1 cellular context compared by ENCODE assay signal in the genomic region with DNA sequence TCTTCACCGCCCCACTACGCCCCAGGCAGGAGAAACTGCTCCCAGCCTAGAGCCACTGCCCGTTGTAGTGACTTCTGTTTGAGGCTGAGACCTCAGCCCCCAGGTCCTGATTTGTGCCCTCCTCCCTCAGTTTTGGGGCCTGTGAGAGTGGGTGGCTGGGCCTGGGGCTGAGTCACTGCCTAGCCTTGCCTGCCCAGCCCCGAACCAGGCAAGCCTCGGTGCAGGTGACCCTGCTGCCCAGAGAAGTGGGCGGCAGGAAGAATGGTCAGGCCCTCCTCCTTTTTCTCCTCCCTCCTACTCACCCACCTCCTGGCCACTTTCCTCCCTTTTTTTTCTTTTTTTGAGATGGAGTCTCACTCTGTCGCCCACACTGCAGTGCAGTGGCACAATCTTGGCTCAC.
TF ChIP-seq lines count a peak whose summit lies in the region.

No MANE protein-coding gene starts in this region.

TF ChIP-seq in GM23338, 12 proteins besides CTCF, POLR2A, EP300 and RAD21 (continued from another document):
- TF ChIP-seq, protein P1, sequence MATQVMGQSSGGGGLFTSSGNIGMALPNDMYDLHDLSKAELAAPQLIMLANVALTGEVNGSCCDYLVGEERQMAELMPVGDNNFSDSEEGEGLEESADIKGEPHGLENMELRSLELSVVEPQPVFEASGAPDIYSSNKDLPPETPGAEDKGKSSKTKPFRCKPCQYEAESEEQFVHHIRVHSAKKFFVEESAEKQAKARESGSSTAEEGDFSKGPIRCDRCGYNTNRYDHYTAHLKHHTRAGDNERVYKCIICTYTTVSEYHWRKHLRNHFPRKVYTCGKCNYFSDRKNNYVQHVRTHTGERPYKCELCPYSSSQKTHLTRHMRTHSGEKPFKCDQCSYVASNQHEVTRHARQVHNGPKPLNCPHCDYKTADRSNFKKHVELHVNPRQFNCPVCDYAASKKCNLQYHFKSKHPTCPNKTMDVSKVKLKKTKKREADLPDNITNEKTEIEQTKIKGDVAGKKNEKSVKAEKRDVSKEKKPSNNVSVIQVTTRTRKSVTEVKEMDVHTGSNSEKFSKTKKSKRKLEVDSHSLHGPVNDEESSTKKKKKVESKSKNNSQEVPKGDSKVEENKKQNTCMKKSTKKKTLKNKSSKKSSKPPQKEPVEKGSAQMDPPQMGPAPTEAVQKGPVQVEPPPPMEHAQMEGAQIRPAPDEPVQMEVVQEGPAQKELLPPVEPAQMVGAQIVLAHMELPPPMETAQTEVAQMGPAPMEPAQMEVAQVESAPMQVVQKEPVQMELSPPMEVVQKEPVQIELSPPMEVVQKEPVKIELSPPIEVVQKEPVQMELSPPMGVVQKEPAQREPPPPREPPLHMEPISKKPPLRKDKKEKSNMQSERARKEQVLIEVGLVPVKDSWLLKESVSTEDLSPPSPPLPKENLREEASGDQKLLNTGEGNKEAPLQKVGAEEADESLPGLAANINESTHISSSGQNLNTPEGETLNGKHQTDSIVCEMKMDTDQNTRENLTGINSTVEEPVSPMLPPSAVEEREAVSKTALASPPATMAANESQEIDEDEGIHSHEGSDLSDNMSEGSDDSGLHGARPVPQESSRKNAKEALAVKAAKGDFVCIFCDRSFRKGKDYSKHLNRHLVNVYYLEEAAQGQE (IDR thresholded peaks at IDR 0.05; ENCODE audit: unreplicated experiment), result no peak
- TF ChIP-seq ZNF331 (CRISPR knock-in tag; IDR thresholded peaks at IDR 0.05; ENCODE audit: low read depth), result no peak
- no peak for TF ChIP-seq JUNB (IDR thresholded peaks at IDR 0.05; ENCODE audit: unreplicated experiment)
- TF ChIP-seq EZH2phosphoT487 (IDR thresholded peaks at IDR 0.05; ENCODE audit: unreplicated experiment), result no peak
- TF ChIP-seq, protein P2, sequence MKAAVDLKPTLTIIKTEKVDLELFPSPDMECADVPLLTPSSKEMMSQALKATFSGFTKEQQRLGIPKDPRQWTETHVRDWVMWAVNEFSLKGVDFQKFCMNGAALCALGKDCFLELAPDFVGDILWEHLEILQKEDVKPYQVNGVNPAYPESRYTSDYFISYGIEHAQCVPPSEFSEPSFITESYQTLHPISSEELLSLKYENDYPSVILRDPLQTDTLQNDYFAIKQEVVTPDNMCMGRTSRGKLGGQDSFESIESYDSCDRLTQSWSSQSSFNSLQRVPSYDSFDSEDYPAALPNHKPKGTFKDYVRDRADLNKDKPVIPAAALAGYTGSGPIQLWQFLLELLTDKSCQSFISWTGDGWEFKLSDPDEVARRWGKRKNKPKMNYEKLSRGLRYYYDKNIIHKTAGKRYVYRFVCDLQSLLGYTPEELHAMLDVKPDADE (IDR thresholded peaks at IDR 0.05), result no peak
